2 cellular contexts compared by ENCODE assay signal in the genomic region with DNA sequence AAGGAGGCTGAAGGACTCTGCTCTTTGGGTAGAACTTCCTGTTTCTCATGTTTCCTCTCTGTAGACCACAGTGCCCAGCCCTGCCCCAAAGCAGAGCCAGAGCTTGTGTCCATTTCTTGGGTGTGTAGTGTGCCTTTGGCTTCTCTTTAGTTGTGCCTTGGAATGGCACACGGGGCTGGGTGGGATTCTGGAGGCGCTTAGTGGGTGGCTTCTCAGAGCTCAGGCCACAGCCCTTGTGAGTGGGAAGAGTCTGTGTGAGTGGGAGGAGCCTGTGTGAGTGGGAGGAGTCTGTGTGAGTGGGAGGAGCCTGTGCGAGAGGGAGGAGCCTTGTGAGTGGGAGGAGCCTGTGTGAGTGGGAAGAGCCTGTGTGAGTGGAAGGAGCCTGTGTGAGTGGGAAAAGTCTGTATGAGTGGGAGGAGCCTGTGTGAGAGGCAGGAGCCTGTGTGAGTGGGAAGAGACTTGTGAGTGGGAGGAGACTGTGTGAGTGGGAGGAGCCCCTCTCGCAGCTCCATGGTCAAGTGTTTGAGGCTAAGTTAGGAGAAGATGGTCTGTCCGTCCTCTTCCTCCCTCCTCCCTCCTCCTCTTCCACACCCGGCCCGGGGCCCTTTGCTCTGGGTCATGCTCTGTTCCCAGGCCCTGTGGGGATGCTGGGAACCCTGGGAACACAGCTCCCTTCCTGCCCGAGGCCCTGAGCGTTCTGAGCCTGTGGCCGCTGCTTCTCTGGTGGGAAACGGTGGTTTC.
TF ChIP-seq lines count a peak whose summit lies in the region.

No MANE protein-coding gene starts in this region.

TF ChIP-seq in H1, 55 proteins besides CTCF, POLR2A, EP300 and RAD21:
- TF ChIP-seq JUN (IDR thresholded peaks at IDR 0.05; ENCODE audit: low read depth, low read length), result no peak
- TF ChIP-seq, protein P1, sequence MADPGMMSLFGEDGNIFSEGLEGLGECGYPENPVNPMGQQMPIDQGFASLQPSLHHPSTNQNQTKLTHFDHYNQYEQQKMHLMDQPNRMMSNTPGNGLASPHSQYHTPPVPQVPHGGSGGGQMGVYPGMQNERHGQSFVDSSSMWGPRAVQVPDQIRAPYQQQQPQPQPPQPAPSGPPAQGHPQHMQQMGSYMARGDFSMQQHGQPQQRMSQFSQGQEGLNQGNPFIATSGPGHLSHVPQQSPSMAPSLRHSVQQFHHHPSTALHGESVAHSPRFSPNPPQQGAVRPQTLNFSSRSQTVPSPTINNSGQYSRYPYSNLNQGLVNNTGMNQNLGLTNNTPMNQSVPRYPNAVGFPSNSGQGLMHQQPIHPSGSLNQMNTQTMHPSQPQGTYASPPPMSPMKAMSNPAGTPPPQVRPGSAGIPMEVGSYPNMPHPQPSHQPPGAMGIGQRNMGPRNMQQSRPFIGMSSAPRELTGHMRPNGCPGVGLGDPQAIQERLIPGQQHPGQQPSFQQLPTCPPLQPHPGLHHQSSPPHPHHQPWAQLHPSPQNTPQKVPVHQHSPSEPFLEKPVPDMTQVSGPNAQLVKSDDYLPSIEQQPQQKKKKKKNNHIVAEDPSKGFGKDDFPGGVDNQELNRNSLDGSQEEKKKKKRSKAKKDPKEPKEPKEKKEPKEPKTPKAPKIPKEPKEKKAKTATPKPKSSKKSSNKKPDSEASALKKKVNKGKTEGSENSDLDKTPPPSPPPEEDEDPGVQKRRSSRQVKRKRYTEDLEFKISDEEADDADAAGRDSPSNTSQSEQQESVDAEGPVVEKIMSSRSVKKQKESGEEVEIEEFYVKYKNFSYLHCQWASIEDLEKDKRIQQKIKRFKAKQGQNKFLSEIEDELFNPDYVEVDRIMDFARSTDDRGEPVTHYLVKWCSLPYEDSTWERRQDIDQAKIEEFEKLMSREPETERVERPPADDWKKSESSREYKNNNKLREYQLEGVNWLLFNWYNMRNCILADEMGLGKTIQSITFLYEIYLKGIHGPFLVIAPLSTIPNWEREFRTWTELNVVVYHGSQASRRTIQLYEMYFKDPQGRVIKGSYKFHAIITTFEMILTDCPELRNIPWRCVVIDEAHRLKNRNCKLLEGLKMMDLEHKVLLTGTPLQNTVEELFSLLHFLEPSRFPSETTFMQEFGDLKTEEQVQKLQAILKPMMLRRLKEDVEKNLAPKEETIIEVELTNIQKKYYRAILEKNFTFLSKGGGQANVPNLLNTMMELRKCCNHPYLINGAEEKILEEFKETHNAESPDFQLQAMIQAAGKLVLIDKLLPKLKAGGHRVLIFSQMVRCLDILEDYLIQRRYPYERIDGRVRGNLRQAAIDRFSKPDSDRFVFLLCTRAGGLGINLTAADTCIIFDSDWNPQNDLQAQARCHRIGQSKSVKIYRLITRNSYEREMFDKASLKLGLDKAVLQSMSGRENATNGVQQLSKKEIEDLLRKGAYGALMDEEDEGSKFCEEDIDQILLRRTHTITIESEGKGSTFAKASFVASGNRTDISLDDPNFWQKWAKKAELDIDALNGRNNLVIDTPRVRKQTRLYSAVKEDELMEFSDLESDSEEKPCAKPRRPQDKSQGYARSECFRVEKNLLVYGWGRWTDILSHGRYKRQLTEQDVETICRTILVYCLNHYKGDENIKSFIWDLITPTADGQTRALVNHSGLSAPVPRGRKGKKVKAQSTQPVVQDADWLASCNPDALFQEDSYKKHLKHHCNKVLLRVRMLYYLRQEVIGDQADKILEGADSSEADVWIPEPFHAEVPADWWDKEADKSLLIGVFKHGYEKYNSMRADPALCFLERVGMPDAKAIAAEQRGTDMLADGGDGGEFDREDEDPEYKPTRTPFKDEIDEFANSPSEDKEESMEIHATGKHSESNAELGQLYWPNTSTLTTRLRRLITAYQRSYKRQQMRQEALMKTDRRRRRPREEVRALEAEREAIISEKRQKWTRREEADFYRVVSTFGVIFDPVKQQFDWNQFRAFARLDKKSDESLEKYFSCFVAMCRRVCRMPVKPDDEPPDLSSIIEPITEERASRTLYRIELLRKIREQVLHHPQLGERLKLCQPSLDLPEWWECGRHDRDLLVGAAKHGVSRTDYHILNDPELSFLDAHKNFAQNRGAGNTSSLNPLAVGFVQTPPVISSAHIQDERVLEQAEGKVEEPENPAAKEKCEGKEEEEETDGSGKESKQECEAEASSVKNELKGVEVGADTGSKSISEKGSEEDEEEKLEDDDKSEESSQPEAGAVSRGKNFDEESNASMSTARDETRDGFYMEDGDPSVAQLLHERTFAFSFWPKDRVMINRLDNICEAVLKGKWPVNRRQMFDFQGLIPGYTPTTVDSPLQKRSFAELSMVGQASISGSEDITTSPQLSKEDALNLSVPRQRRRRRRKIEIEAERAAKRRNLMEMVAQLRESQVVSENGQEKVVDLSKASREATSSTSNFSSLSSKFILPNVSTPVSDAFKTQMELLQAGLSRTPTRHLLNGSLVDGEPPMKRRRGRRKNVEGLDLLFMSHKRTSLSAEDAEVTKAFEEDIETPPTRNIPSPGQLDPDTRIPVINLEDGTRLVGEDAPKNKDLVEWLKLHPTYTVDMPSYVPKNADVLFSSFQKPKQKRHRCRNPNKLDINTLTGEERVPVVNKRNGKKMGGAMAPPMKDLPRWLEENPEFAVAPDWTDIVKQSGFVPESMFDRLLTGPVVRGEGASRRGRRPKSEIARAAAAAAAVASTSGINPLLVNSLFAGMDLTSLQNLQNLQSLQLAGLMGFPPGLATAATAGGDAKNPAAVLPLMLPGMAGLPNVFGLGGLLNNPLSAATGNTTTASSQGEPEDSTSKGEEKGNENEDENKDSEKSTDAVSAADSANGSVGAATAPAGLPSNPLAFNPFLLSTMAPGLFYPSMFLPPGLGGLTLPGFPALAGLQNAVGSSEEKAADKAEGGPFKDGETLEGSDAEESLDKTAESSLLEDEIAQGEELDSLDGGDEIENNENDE (IDR thresholded peaks at IDR 0.05; ENCODE audit: insufficient replicate concordance, low read length), result no peak

TF ChIP-seq in GM23338, 12 proteins besides CTCF, POLR2A, EP300 and RAD21:
- TF ChIP-seq NANOG (IDR thresholded peaks at IDR 0.05; ENCODE audit: borderline replicate concordance) (no peak), STAT1 (IDR thresholded peaks at IDR 0.05; ENCODE audit: unreplicated experiment) (no peak)
